13 cellular contexts compared by ENCODE assay signal in genomic region chr15:37221671-37222207, GRCh38.
DNase-seq lines count a peak whose midpoint lies in the region; ATAC-seq and TF ChIP-seq lines count a peak whose summit lies in the region.
"Had no signal": no experiment of that assay in that cellular context is flagged by ENCODE, and none has a peak within 500 bp of the region (broad histone marks: within the 10 kb centered on the region; RNA-seq: fewer than 3 reads in every experiment).

No MANE protein-coding gene starts in this region.

- peaks cover 52% of the 10 kb centered on the region for H3K4me1 Mint-ChIP-seq in mesothelial cell of epicardium

- H3K36me3 Mint-ChIP-seq in mesothelial cell of epicardium: no peaks in the 10 kb centered on the region
- H3K36me3 Mint-ChIP-seq: CD8-positive, alpha-beta T cell had no signal

- H3K27me3 Mint-ChIP-seq in mesothelial cell of epicardium (ENCODE audit: low read depth): no peaks in the 10 kb centered on the region

- H3K4me3 Mint-ChIP-seq in mesothelial cell of epicardium: peak overlapping the region; percentile 46
- H3K4me3 Mint-ChIP-seq: CD8-positive, alpha-beta T cell had no signal

- DNase-seq in DMS153 treated with DMSO at 0.1 percent for 48 hours (lab: John Stamatoyannopoulos, UW; ENCODE audit: unreplicated experiment) (peak; percentile 22), DMS153 (lab: John Stamatoyannopoulos, UW) (no peak), NCI-H1417 (lab: John Stamatoyannopoulos, UW) (peak; percentile 73 to 94 (median 82)), mesothelial cell of epicardium (ENCODE audit: low spot score in 2 of 2, unreplicated experiment in 2 of 2) (no peak), NCI-H226 (no peak), mucosa of gallbladder (ENCODE audit: low spot score) (no peak)
- DNase-seq: CD8-positive, alpha-beta T cell; GF-D8; GM23248; HCEC 1CT; NCI-H774 had no signal

- no peak for TF ChIP-seq CTCF in mesothelial cell of epicardium (IDR thresholded peaks at IDR 0.05; ENCODE audit: unreplicated experiment)

- H3K27ac Mint-ChIP-seq in mesothelial cell of epicardium: peak overlapping the region; percentile 37
- H3K27ac Mint-ChIP-seq: CD8-positive, alpha-beta T cell had no signal

- ATAC-seq in SK-N-SH treated with all-trans-retinoic acid at 6 μM for 48 hours: peak; percentile 77
- no peak for ATAC-seq in HG03469 (IDR thresholded peaks at IDR 0.05; ENCODE audit: unreplicated experiment)
- ATAC-seq: CD8-positive, alpha-beta T cell had no signal

- peaks cover 3% of the 10 kb centered on the region for H3K9me3 Mint-ChIP-seq in mesothelial cell of epicardium
- H3K9me3 Mint-ChIP-seq: CD8-positive, alpha-beta T cell had no signal

TF ChIP-seq in SK-N-SH treated with all-trans-retinoic acid at 6 μM for 48 hours, 23 proteins besides CTCF, POLR2A, EP300 and RAD21:
- TF ChIP-seq ZNF565 (CRISPR knock-in tag; conservative IDR thresholded peaks at IDR 0.05; ENCODE audit: low read depth) (no peak), ARNTL (CRISPR knock-in tag; IDR thresholded peaks at IDR 0.05; ENCODE audit: borderline replicate concordance, low read depth) (no peak), PATZ1 (CRISPR knock-in tag; IDR thresholded peaks at IDR 0.05; ENCODE audit: borderline replicate concordance) (no peak), BACH2 (CRISPR knock-in tag; IDR thresholded peaks at IDR 0.05; ENCODE audit: borderline replicate concordance) (no peak), ZC3H10 (CRISPR knock-in tag; IDR thresholded peaks at IDR 0.05) (peak; percentile 7; the same call in 1 of the 2 replicates), ZNF8 (CRISPR knock-in tag; IDR thresholded peaks at IDR 0.05) (no peak), CSRNP3 (CRISPR knock-in tag; IDR thresholded peaks at IDR 0.05) (no peak; the same call in none of the 2 replicates), RARB (CRISPR knock-in tag; IDR thresholded peaks at IDR 0.05) (no peak), GLIS3 (CRISPR knock-in tag; IDR thresholded peaks at IDR 0.05) (no peak), ZFP3 (CRISPR knock-in tag; IDR thresholded peaks at IDR 0.05) (no peak), OSR1 (CRISPR knock-in tag; IDR thresholded peaks at IDR 0.05) (no peak), ESRRG (CRISPR knock-in tag; IDR thresholded peaks at IDR 0.05) (peak; percentile 20; the same call in 1 of the 2 replicates), TCF4 (CRISPR knock-in tag; IDR thresholded peaks at IDR 0.05; ENCODE audit: borderline replicate concordance) (peak; percentile 41; the same call in 1 of the 2 replicates), ISL1 (CRISPR knock-in tag; IDR thresholded peaks at IDR 0.05) (peak; percentile 81), ZFP30 (CRISPR knock-in tag; IDR thresholded peaks at IDR 0.05) (no peak), POU6F1 (CRISPR knock-in tag; IDR thresholded peaks at IDR 0.05; ENCODE audit: borderline replicate concordance, low read depth) (no peak), ZNF70 (CRISPR knock-in tag; IDR thresholded peaks at IDR 0.05) (no peak)

Comparison
In these comparisons a context has a peak if more than half of its experiments do, and no peak if none do; other contexts are left out.
1. DNase-seq: peak in DMS153 treated with DMSO at 0.1 percent for 48 hours (single experiment) and NCI-H1417 (3 of 3); none in DMS153 (single experiment), mesothelial cell of epicardium (0 of 2), NCI-H226 (single experiment) and mucosa of gallbladder (single experiment).